Comparison of ENCODE assay signal across 31 cellular contexts in genomic region chr7:128660596-128660995, GRCh38.
"Had no signal": no experiment of that assay in that cellular context is flagged by ENCODE, and none has a peak within 500 bp of the region (broad histone marks: within the 10 kb centered on the region; RNA-seq: fewer than 3 reads in every experiment).

No MANE protein-coding gene starts in this region.

- DNase-seq: dorsolateral prefrontal cortex; effector CD4-positive, alpha-beta T cell; foreskin fibroblast; gastrocnemius medialis; head of caudate nucleus; kidney; mesenchymal stem cell; mucosa of descending colon; naive B cell; stimulated activated CD4-positive, alpha-beta T cell treated with anti-CD3 and anti-CD28 coated beads, Interleukin-12 subunit alpha, Interleukin-12 subunit beta, amount 100 ng/mL, for 4 hours; stimulated activated CD4-positive, alpha-beta T cell treated with anti-CD3 and anti-CD28 coated beads, Interleukin-2, amount 100 ng/mL, for 24 hours; stimulated activated CD4-positive, alpha-beta T cell treated with anti-CD3 and anti-CD28 coated beads, Interleukin-4, amount 100 ng/mL, for 4 hours; stimulated activated naive CD8-positive, alpha-beta T cell treated with anti-CD3 and anti-CD28 coated beads, Interleukin-15, Interleukin-2, amounts not matched to agents 100 U/mL and 50 U/mL, for 24 hours; substantia nigra; testis; tibial artery had no signal

- H3K27me3 ChIP-seq: dorsolateral prefrontal cortex, gastrocnemius medialis, hepatocyte, neutrophil, testis, tibial artery had no signal

- H3K27me3 Mint-ChIP-seq: naive B cell; natural killer cell treated with Interleukin-12 subunit alpha and Interleukin-12 subunit beta and Interleukin-15 and Interleukin-18, amount 100 ng/mL, for 72 hours; progenitor cell of endocrine pancreas; stimulated activated memory B cell treated with anti-CD40 and anti-IgM and Interleukin-4, amounts not matched to agents 10 μg/mL and 1 μg/mL and 100 μg/mL, for 72 hours; type B pancreatic cell had no signal

- H3K4me2 ChIP-seq: hepatocyte, smooth muscle cell had no signal

- H3K4me3 Mint-ChIP-seq: mesothelial cell of epicardium; naive B cell; natural killer cell treated with Interleukin-12 subunit alpha and Interleukin-12 subunit beta and Interleukin-15 and Interleukin-18, amount 100 ng/mL, for 72 hours; neural crest cell; stimulated activated memory B cell treated with anti-CD40 and anti-IgM and Interleukin-4, amounts not matched to agents 10 μg/mL and 1 μg/mL and 100 μg/mL, for 72 hours; type B pancreatic cell had no signal

- FAIRE-seq: kidney had no signal

- H3K27ac Mint-ChIP-seq: mesothelial cell of epicardium; naive B cell; natural killer cell treated with Interleukin-12 subunit alpha and Interleukin-12 subunit beta and Interleukin-15 and Interleukin-18, amount 100 ng/mL, for 72 hours; stimulated activated memory B cell treated with anti-CD40 and anti-IgM and Interleukin-4, amounts not matched to agents 10 μg/mL and 1 μg/mL and 100 μg/mL, for 72 hours; type B pancreatic cell had no signal

- H3K4me3 ChIP-seq: dorsolateral prefrontal cortex, gastrocnemius medialis, hepatocyte, lung, mucosa of descending colon, smooth muscle cell, testis, tibial artery had no signal

- H3K27ac ChIP-seq: epithelial cell of prostate, gastrocnemius medialis, hepatocyte, neutrophil, parathyroid adenoma, testis, tibial artery had no signal

- H3K9ac ChIP-seq: parathyroid adenoma had no signal

- ATAC-seq: esophagus mucosa; gastrocnemius medialis; left lobe of liver; mucosa of descending colon; natural killer cell treated with Interleukin-12 subunit alpha and Interleukin-12 subunit beta and Interleukin-15 and Interleukin-18, amount 100 ng/mL, for 72 hours; sciatic nerve; stimulated activated memory B cell treated with anti-CD40 and anti-IgM and Interleukin-4, amounts not matched to agents 10 μg/mL and 1 μg/mL and 100 μg/mL, for 72 hours; stimulated activated naive CD8-positive, alpha-beta T cell treated with anti-CD3 and anti-CD28 coated beads, Interleukin-15, Interleukin-2, amounts not matched to agents 100 U/mL and 50 U/mL, for 24 hours had no signal

- H3K79me2 ChIP-seq: hepatocyte, parathyroid adenoma had no signal

- H3K36me3 ChIP-seq: gastrocnemius medialis, neutrophil, tibial artery had no signal

- H3K4me1 ChIP-seq: gastrocnemius medialis, parathyroid adenoma, testis, tibial artery had no signal

- H3K9me3 ChIP-seq: gastrocnemius medialis, neutrophil, testis had no signal

- H2AFZ ChIP-seq: hepatocyte, parathyroid adenoma had no signal

- H3K4me1 Mint-ChIP-seq: mesothelial cell of epicardium; neural crest cell; stimulated activated memory B cell treated with anti-CD40 and anti-IgM and Interleukin-4, amounts not matched to agents 10 μg/mL and 1 μg/mL and 100 μg/mL, for 72 hours had no signal
